Comparison of ENCODE assay signal across 8 cellular contexts in genomic region chr16:84143784-84144199, GRCh38. TPM values are rescaled to one million over a fixed set of nuclear protein-coding genes. Genes with fewer than 3 reads are reported as not detected.
DNase-seq lines count a peak whose midpoint lies in the region; ATAC-seq, FAIRE-seq and TF ChIP-seq lines count a peak whose summit lies in the region.

No MANE protein-coding gene starts in this region.

- H3K4me1 Mint-ChIP-seq in activated CD4-positive, alpha-beta T cell treated with anti-CD3 and anti-CD28 coated beads for 36 hours: peaks cover 25% of the 10 kb centered on the region
- H3K4me1 Mint-ChIP-seq in activated T-helper 2 cell treated with anti-CD3 and anti-CD28 coated beads, Interferon-gamma antibody, Interleukin-2, Interleukin-4, amounts not matched to agents 10 μg/mL and 5 μg/mL and 100 μg/mL, durations not matched to agents 14 hours and 24 hours and 36 hours (ENCODE audit: low read depth): peaks cover 21% of the 10 kb centered on the region

- peak overlapping the region in 1 of 2 donors; percentile 70 for H3K9ac ChIP-seq in kidney (ENCODE audit: low read length in 2 of 2)

- intact Hi-C loops in activated CD4-positive, alpha-beta T cell treated with anti-CD3 and anti-CD28 coated beads for 36 hours (cut with DNase I, micrococcal nuclease): loop anchor here (2.0 to 5.0 kb wide), 3 partner anchors 34 to 335 kb away; partner anchors contain the start of gene TAF1C (in 1 of the 2)
- intact Hi-C loops in activated T-helper 2 cell treated with anti-CD3 and anti-CD28 coated beads, Interferon-gamma antibody, Interleukin-2, Interleukin-4, amounts not matched to agents 10 μg/mL and 5 μg/mL and 100 μg/mL, durations not matched to agents 14 hours and 24 hours and 36 hours (cut with micrococcal nuclease): loop anchor here (1.0 to 2.0 kb wide), 2 partner anchors 27 to 43 kb away; partner anchors contain the start of genes MBTPS1 and TAF1C
- intact Hi-C loops in kidney (cut with DNase I): no loop called here

- no peaks in the 10 kb centered on the region for H3K27me3 ChIP-seq in suprapubic skin

- ATAC-seq in activated CD4-positive, alpha-beta T cell treated with anti-CD3 and anti-CD28 coated beads for 36 hours: no peak
- ATAC-seq in HG02678 (IDR thresholded peaks at IDR 0.05; ENCODE audit: unreplicated experiment): no peak
- no peak for ATAC-seq in GM19452 (IDR thresholded peaks at IDR 0.05; ENCODE audit: unreplicated experiment)
- ATAC-seq in HG03045 (IDR thresholded peaks at IDR 0.05; ENCODE audit: unreplicated experiment): no peak

- 16% methylated on average over 13 of the region's 13 CpGs for WGBS in suprapubic skin

- H3K4me3 ChIP-seq in kidney (ENCODE audit: low read length in 2 of 2) (peak overlapping the region; percentile 82), suprapubic skin (peak overlapping the region; percentile 83)

- no peak for TF ChIP-seq CTCF in kidney (IDR thresholded peaks at IDR 0.05; ENCODE audit: borderline replicate concordance, extremely low read depth, insufficient read depth)
- TF ChIP-seq CTCF in suprapubic skin (IDR thresholded peaks at IDR 0.05): no peak

- H3K9me3 Mint-ChIP-seq in activated CD4-positive, alpha-beta T cell treated with anti-CD3 and anti-CD28 coated beads for 36 hours (ENCODE audit: low read depth): no peaks in the 10 kb centered on the region
- no peaks in the 10 kb centered on the region for H3K9me3 Mint-ChIP-seq in activated T-helper 2 cell treated with anti-CD3 and anti-CD28 coated beads, Interferon-gamma antibody, Interleukin-2, Interleukin-4, amounts not matched to agents 10 μg/mL and 5 μg/mL and 100 μg/mL, durations not matched to agents 14 hours and 24 hours and 36 hours

- POLR2A ChIA-PET in activated CD4-positive, alpha-beta T cell treated with anti-CD3 and anti-CD28 coated beads for 36 hours (lab: Charles Lee): no interaction called here

- peak overlapping the region; percentile 72 for H3K27ac Mint-ChIP-seq in activated CD4-positive, alpha-beta T cell treated with anti-CD3 and anti-CD28 coated beads for 36 hours
- no peak overlapping the region for H3K27ac Mint-ChIP-seq in activated T-helper 2 cell treated with anti-CD3 and anti-CD28 coated beads, Interferon-gamma antibody, Interleukin-2, Interleukin-4, amounts not matched to agents 10 μg/mL and 5 μg/mL and 100 μg/mL, durations not matched to agents 14 hours and 24 hours and 36 hours

- no peak for FAIRE-seq in kidney (lab: Jason Lieb, UNC)

- TF ChIP-seq EP300 in suprapubic skin (IDR thresholded peaks at IDR 0.05): no peak

- H3K36me3 ChIP-seq in kidney (ENCODE audit: control insufficient read depth in 1 of 2, insufficient read depth in 2 of 2, low read length in 2 of 2): no peaks in the 10 kb centered on the region
- H3K36me3 ChIP-seq in suprapubic skin: no peaks in the 10 kb centered on the region

- peaks cover under 1% of the 10 kb centered on the region for H3K27me3 Mint-ChIP-seq in activated CD4-positive, alpha-beta T cell treated with anti-CD3 and anti-CD28 coated beads for 36 hours
- peaks cover 6% of the 10 kb centered on the region for H3K27me3 Mint-ChIP-seq in activated T-helper 2 cell treated with anti-CD3 and anti-CD28 coated beads, Interferon-gamma antibody, Interleukin-2, Interleukin-4, amounts not matched to agents 10 μg/mL and 5 μg/mL and 100 μg/mL, durations not matched to agents 14 hours and 24 hours and 36 hours (ENCODE audit: low read depth)

- peaks cover 3% of the 10 kb centered on the region for H3K36me3 Mint-ChIP-seq in activated CD4-positive, alpha-beta T cell treated with anti-CD3 and anti-CD28 coated beads for 36 hours (ENCODE audit: low read depth)
- peaks cover 13% of the 10 kb centered on the region for H3K36me3 Mint-ChIP-seq in activated T-helper 2 cell treated with anti-CD3 and anti-CD28 coated beads, Interferon-gamma antibody, Interleukin-2, Interleukin-4, amounts not matched to agents 10 μg/mL and 5 μg/mL and 100 μg/mL, durations not matched to agents 14 hours and 24 hours and 36 hours (ENCODE audit: low read depth)

- peak; percentile 44 for DNase-seq in activated CD4-positive, alpha-beta T cell treated with anti-CD3 and anti-CD28 coated beads for 36 hours
- no peak for DNase-seq in activated CD4-positive, alpha-beta T cell treated with anti-CD3 and anti-CD28 coated beads, Interleukin-2, amount 50 U/mL, for 48 hours
- DNase-seq in activated T-helper 2 cell treated with anti-CD3 and anti-CD28 coated beads, Interferon-gamma antibody, Interleukin-2, Interleukin-4, amounts not matched to agents 10 μg/mL and 5 μg/mL and 100 μg/mL, durations not matched to agents 14 hours and 24 hours and 36 hours (ENCODE audit: low spot score): no peak
- DNase-seq in kidney (no peak), suprapubic skin (ENCODE audit: low spot score in 2 of 2) (no peak)

- H3K27ac ChIP-seq in kidney (ENCODE audit: low read depth in 2 of 2, low read length in 2 of 2) (no peak overlapping the region), suprapubic skin (no peak overlapping the region)

- no peak for TF ChIP-seq POLR2A in suprapubic skin (IDR thresholded peaks at IDR 0.05)

- CTCF ChIA-PET in activated CD4-positive, alpha-beta T cell treated with anti-CD3 and anti-CD28 coated beads for 36 hours (lab: Charles Lee): interaction anchor here (0.7 to 1.2 kb wide), 4 partner anchors 27 to 31 kb away, joined by 3 to 6 read pairs (median 5); partner anchors contain the start of gene MBTPS1

- H3K4me1 ChIP-seq in kidney (ENCODE audit: control insufficient read depth in 1 of 2, insufficient read depth in 1 of 2, low read depth in 1 of 2, low read length in 2 of 2): peaks cover 3 to 11% of the 10 kb centered on the region in 2 donors
- peaks cover 21% of the 10 kb centered on the region for H3K4me1 ChIP-seq in suprapubic skin

- H3K9me3 ChIP-seq in kidney (ENCODE audit: control insufficient read depth in 1 of 2, low read length in 2 of 2) (no peaks in the 10 kb centered on the region), suprapubic skin (no peaks in the 10 kb centered on the region)

- peak overlapping the region; percentile 95 for H3K4me3 Mint-ChIP-seq in activated CD4-positive, alpha-beta T cell treated with anti-CD3 and anti-CD28 coated beads for 36 hours
- peak overlapping the region; percentile 91 for H3K4me3 Mint-ChIP-seq in activated T-helper 2 cell treated with anti-CD3 and anti-CD28 coated beads, Interferon-gamma antibody, Interleukin-2, Interleukin-4, amounts not matched to agents 10 μg/mL and 5 μg/mL and 100 μg/mL, durations not matched to agents 14 hours and 24 hours and 36 hours (ENCODE audit: low read depth)

RNA-seq across cellular contexts. Expression of gene HSDL1, which starts 1.2 kb away (rescaled TPM):
- 10 to 100 TPM in 1 of 2 experiments, 1 to 10 TPM in 1; 7.4 to 11.4 TPM for total RNA-seq in activated CD4-positive, alpha-beta T cell treated with anti-CD3 and anti-CD28 coated beads for 36 hours
- 16.7 and 19.9 TPM in 2 replicates for total RNA-seq in activated T-helper 2 cell treated with anti-CD3 and anti-CD28 coated beads, Interferon-gamma antibody, Interleukin-2, Interleukin-4, amounts not matched to agents 10 μg/mL and 5 μg/mL and 100 μg/mL, durations not matched to agents 14 hours and 24 hours and 36 hours
- total RNA-seq in kidney: 13.3 TPM
- 12.1 TPM for polyA plus RNA-seq in kidney (ENCODE audit: insufficient read depth, low read depth, low replicate concordance)
- 10 to 100 TPM in 3 of 4 donors, 1 to 10 TPM in 1; 8.3 to 22.8 (median 12.4) TPM for total RNA-seq in suprapubic skin

RNA-seq across cellular contexts. Expression of gene DNAAF1, which starts 1.3 kb away (rescaled TPM):
- under 1 TPM in 1 of 2 experiments, not detected in 1; 0.39 TPM for total RNA-seq in activated CD4-positive, alpha-beta T cell treated with anti-CD3 and anti-CD28 coated beads for 36 hours
- total RNA-seq in activated T-helper 2 cell treated with anti-CD3 and anti-CD28 coated beads, Interferon-gamma antibody, Interleukin-2, Interleukin-4, amounts not matched to agents 10 μg/mL and 5 μg/mL and 100 μg/mL, durations not matched to agents 14 hours and 24 hours and 36 hours: 0.09 TPM in 1 of 2 replicates, not detected in the other
- total RNA-seq in kidney: 4.8 TPM
- polyA plus RNA-seq in kidney (ENCODE audit: insufficient read depth, low read depth, low replicate concordance): 2.4 TPM
- under 1 TPM in 2 of 4 donors, not detected in 2; 0.72 to 0.89 TPM for total RNA-seq in suprapubic skin

RNA-seq across cellular contexts. Expression of gene MBTPS1, which starts 27.1 kb away (rescaled TPM):
- total RNA-seq in activated CD4-positive, alpha-beta T cell treated with anti-CD3 and anti-CD28 coated beads for 36 hours: 10 to 100 TPM; 32.0 to 32.2 TPM
- 54.5 and 58.1 TPM in 2 replicates for total RNA-seq in activated T-helper 2 cell treated with anti-CD3 and anti-CD28 coated beads, Interferon-gamma antibody, Interleukin-2, Interleukin-4, amounts not matched to agents 10 μg/mL and 5 μg/mL and 100 μg/mL, durations not matched to agents 14 hours and 24 hours and 36 hours
- 91.7 TPM for total RNA-seq in kidney
- 45.5 TPM for polyA plus RNA-seq in kidney (ENCODE audit: insufficient read depth, low read depth, low replicate concordance)
- 100 to 1,000 TPM in 1 of 4 donors, 10 to 100 TPM in 3; 70.0 to 116 (median 86.5) TPM for total RNA-seq in suprapubic skin

RNA-seq across cellular contexts. Expression of gene TAF1C, which starts 43.1 kb away (rescaled TPM):
- 10 to 100 TPM; 44.4 to 45.7 TPM for total RNA-seq in activated CD4-positive, alpha-beta T cell treated with anti-CD3 and anti-CD28 coated beads for 36 hours
- total RNA-seq in activated T-helper 2 cell treated with anti-CD3 and anti-CD28 coated beads, Interferon-gamma antibody, Interleukin-2, Interleukin-4, amounts not matched to agents 10 μg/mL and 5 μg/mL and 100 μg/mL, durations not matched to agents 14 hours and 24 hours and 36 hours: 57.5 and 64.4 TPM in 2 replicates
- total RNA-seq in kidney: 64.7 TPM
- polyA plus RNA-seq in kidney (ENCODE audit: insufficient read depth, low read depth, low replicate concordance): 24.7 TPM
- 10 to 100 TPM; 46.7 to 75.5 (median 55.2) TPM for total RNA-seq in suprapubic skin

RNA-seq across cellular contexts. Expression of gene ADAD2, which starts 47.2 kb away (rescaled TPM):
- under 1 TPM; 0.16 to 0.18 TPM for total RNA-seq in activated CD4-positive, alpha-beta T cell treated with anti-CD3 and anti-CD28 coated beads for 36 hours
- not detected in 2 replicates for total RNA-seq in activated T-helper 2 cell treated with anti-CD3 and anti-CD28 coated beads, Interferon-gamma antibody, Interleukin-2, Interleukin-4, amounts not matched to agents 10 μg/mL and 5 μg/mL and 100 μg/mL, durations not matched to agents 14 hours and 24 hours and 36 hours
- 0.72 TPM for total RNA-seq in kidney
- polyA plus RNA-seq in kidney (ENCODE audit: insufficient read depth, low read depth, low replicate concordance): 0.80 TPM
- total RNA-seq in suprapubic skin: 1 to 10 TPM in 3 of 4 donors, not detected in 1; 1.9 to 2.6 (median 2.4) TPM
